Comparison of ENCODE assay signal across 1 cellular context in the genomic region with DNA sequence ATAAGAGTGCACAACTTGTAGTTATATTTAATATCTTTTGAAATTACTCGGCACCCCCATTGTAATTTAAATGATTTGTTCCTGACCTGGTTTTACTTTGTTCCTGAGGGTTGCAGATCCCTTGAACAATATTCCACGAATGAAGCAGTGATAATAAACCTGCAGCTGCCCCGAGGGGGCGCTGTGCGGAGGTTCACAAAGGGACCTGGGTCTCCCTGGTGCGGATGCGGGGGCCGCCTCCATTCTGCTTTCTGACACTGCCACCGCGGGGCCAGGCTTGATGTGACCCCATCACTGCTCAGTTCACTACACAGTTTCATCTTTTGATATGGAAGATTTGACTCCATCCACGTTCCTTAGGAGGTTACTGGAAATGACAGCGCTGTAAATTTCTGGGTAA.
TF ChIP-seq lines count a peak whose summit lies in the region.

No MANE protein-coding gene starts in this region.

TF ChIP-seq in IMR-90, 13 proteins besides CTCF, POLR2A, EP300 and RAD21 (continued from another document):
- TF ChIP-seq USF2 (IDR thresholded peaks at IDR 0.05; ENCODE audit: low read depth, low read length) = no peak
